ENCODE assay signal across 8 cellular contexts in the genomic region with DNA sequence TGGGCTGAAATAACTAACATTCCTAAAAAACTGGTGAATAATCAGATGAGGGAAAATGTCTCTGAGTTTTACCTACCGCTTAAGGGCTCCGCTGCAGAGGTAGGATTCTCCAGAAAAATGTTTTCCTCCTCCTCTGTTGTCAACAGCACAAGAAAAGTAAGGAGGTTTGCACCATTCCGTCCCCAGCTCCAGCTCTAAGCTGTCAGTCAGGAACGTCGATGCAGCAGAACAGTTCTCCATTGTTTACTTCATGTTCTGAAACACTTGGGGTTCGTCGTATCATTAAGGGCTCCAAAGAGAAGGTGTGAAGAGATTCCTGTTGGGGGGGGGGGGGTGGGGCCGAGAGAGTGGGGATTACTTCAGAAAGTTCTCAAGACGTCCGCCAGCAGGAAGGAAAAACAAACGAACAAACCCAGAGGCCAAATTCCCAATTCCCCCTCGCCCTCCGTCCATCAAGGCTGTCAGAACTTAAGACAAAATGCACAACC. TPM values are rescaled to one million over a fixed set of nuclear protein-coding genes. Genes with fewer than 3 reads are reported as not detected.
DNase-seq lines count a peak whose midpoint lies in the region; ATAC-seq and TF ChIP-seq lines count a peak whose summit lies in the region.

No MANE protein-coding gene starts in this region.

- intact Hi-C loops in sigmoid colon (cut with DNase I), result loop anchor here (10.0 kb wide), 2 partner anchors 387 to 1707 kb away; a partner anchor contains a TSS

- H3K27ac ChIP-seq in ACC112 (ENCODE audit: low read depth, low read length), result peak overlapping the region; percentile 51; the same call in 1 of the 2 replicates
- H3K27ac ChIP-seq in WERI-Rb-1, result peak overlapping the region; percentile 96
- H3K27ac ChIP-seq in sigmoid colon, result peak overlapping the region; percentile 71 to 83 (median 78)

- peak; percentile 6 for ATAC-seq in HG03066 (IDR thresholded peaks at IDR 0.05; ENCODE audit: low read depth, unreplicated experiment)
- ATAC-seq in HG03571 (IDR thresholded peaks at IDR 0.05; ENCODE audit: unreplicated experiment), result no peak
- no peak for ATAC-seq in GM18517 (IDR thresholded peaks at IDR 0.05; ENCODE audit: unreplicated experiment)

- no peaks in the 10 kb centered on the region for H3K9me3 Mint-ChIP-seq in glutamatergic neuron (ENCODE audit: unreplicated experiment)

- peaks cover 23% of the 10 kb centered on the region for H3K79me2 ChIP-seq in ACC112 (ENCODE audit: control insufficient read depth, insufficient read depth, low read length, unreplicated experiment)

- H3K4me3 ChIP-seq in ACC112 (ENCODE audit: low read depth, low read length) (peak overlapping the region; percentile 99), GM12875 (ENCODE audit: low read depth, low read length) (peak overlapping the region; percentile 78), WERI-Rb-1 (ENCODE audit: low read depth, low read length) (peak overlapping the region; percentile 93), sigmoid colon (peak overlapping the region; percentile 82 to 98 (median 90))

- no peaks in the 10 kb centered on the region; the same call in 1 of the 2 replicates for H3K36me3 ChIP-seq in ACC112 (ENCODE audit: insufficient read depth, low read length)
- H3K36me3 ChIP-seq in WERI-Rb-1, result peaks cover 50% of the 10 kb centered on the region
- H3K36me3 ChIP-seq in sigmoid colon, result no peaks in the 10 kb centered on the region

- no peaks in the 10 kb centered on the region for H3K27me3 ChIP-seq in ACC112 (ENCODE audit: insufficient read depth, low read length)
- H3K27me3 ChIP-seq in WERI-Rb-1 (ENCODE audit: insufficient read depth, low read depth, severe bottlenecking), result no peaks in the 10 kb centered on the region
- H3K27me3 ChIP-seq in sigmoid colon, result no peaks in the 10 kb centered on the region

- peak overlapping the region; percentile 92 for H3K4me3 Mint-ChIP-seq in glutamatergic neuron (ENCODE audit: unreplicated experiment)

- H3K4me1 ChIP-seq in ACC112 (ENCODE audit: control insufficient read depth, insufficient read depth, low read length, unreplicated experiment) (peaks cover 13% of the 10 kb centered on the region), sigmoid colon (peaks cover 0 to 17% (median 10%) of the 10 kb centered on the region in 4 donors)

- H2AFZ ChIP-seq in ACC112 (ENCODE audit: low read length, unreplicated experiment), result peak overlapping the region; percentile 100

- no peak for TF ChIP-seq CTCF in GM12875 (IDR thresholded peaks at IDR 0.05; ENCODE audit: borderline replicate concordance, insufficient read depth, low read depth, low read length)
- no peak for TF ChIP-seq CTCF in WERI-Rb-1 (IDR thresholded peaks at IDR 0.05; ENCODE audit: low read depth, low read length)
- TF ChIP-seq CTCF in glutamatergic neuron (IDR thresholded peaks at IDR 0.05; ENCODE audit: partially characterized antibody, unreplicated experiment), result no peak
- no peak for TF ChIP-seq CTCF in sigmoid colon (IDR thresholded peaks at IDR 0.05)

- DNase-seq in WERI-Rb-1 (no peak), glutamatergic neuron (no peak), sigmoid colon (no peak)

- H3K4me1 Mint-ChIP-seq in glutamatergic neuron (ENCODE audit: low read depth, unreplicated experiment), result peaks cover 5% of the 10 kb centered on the region

- no peak for TF ChIP-seq EP300 in sigmoid colon (IDR thresholded peaks at IDR 0.05)

- H3K27me3 Mint-ChIP-seq in glutamatergic neuron (ENCODE audit: unreplicated experiment), result peaks cover 2% of the 10 kb centered on the region

- H3K9me3 ChIP-seq in WERI-Rb-1 (ENCODE audit: severe bottlenecking) (no peaks in the 10 kb centered on the region), sigmoid colon (no peaks in the 10 kb centered on the region)

- 1 to 4% methylated on average over 13 of the region's 13 CpGs for WGBS in sigmoid colon, 2 donors

- no peak for TF ChIP-seq POLR2A in sigmoid colon (IDR thresholded peaks at IDR 0.05)

- H3K36me3 Mint-ChIP-seq in glutamatergic neuron (ENCODE audit: unreplicated experiment), result no peaks in the 10 kb centered on the region

- no peak overlapping the region for H3K27ac Mint-ChIP-seq in glutamatergic neuron (ENCODE audit: unreplicated experiment)

RNA-seq across cellular contexts. Expression of a gene that starts 0.7 kb away (rescaled TPM):
- 9.1 TPM for total RNA-seq in glutamatergic neuron (ENCODE audit: unreplicated experiment)
- 1 to 10 TPM; 5.4 to 9.7 (median 6.7) TPM for total RNA-seq in sigmoid colon
- 1 to 10 TPM in 2 of 3 donors, under 1 TPM in 1; 0.60 to 3.8 (median 2.1) TPM for polyA plus RNA-seq in sigmoid colon
